ENCODE assay signal across 8 cellular contexts in genomic region chr4:52721968-52722814, GRCh38. TPM values are rescaled to one million over a fixed set of nuclear protein-coding genes. Genes with fewer than 3 reads are reported as not detected.
DNase-seq lines count a peak whose midpoint lies in the region; ATAC-seq and TF ChIP-seq lines count a peak whose summit lies in the region.

No MANE protein-coding gene starts in this region.

- CTCF ChIA-PET in naive thymus-derived CD4-positive, alpha-beta T cell (lab: Charles Lee) = interaction anchor here (0.7 kb wide), 1 partner anchor 10 kb away, joined by 3 read pairs; no protein-coding TSS in a partner anchor

- peak overlapping the region; percentile 71 for H3K4me3 Mint-ChIP-seq in activated T-helper 17 cell treated with anti-CD3 and anti-CD28 coated beads, Interleukin-2, amount 50 U/mL, for 72 hours
- peak overlapping the region; percentile 55 to 90 (median 79) for H3K4me3 Mint-ChIP-seq in naive thymus-derived CD4-positive, alpha-beta T cell
- H3K4me3 Mint-ChIP-seq in stimulated activated memory B cell treated with anti-CD40 and anti-IgM and Interleukin-4, amounts not matched to agents 10 μg/mL and 1 μg/mL and 100 μg/mL, for 72 hours = peak overlapping the region; percentile 83

- no peaks in the 10 kb centered on the region for H3K9me3 Mint-ChIP-seq in activated T-helper 17 cell treated with anti-CD3 and anti-CD28 coated beads, Interleukin-2, amount 50 U/mL, for 72 hours
- H3K9me3 Mint-ChIP-seq in naive thymus-derived CD4-positive, alpha-beta T cell = no peaks in the 10 kb centered on the region
- H3K9me3 Mint-ChIP-seq in stimulated activated memory B cell treated with anti-CD40 and anti-IgM and Interleukin-4, amounts not matched to agents 10 μg/mL and 1 μg/mL and 100 μg/mL, for 72 hours = no peaks in the 10 kb centered on the region

- no peaks in the 10 kb centered on the region for H3K27me3 Mint-ChIP-seq in activated T-helper 17 cell treated with anti-CD3 and anti-CD28 coated beads, Interleukin-2, amount 50 U/mL, for 72 hours
- H3K27me3 Mint-ChIP-seq in naive thymus-derived CD4-positive, alpha-beta T cell = peaks cover 0 to 11% (median 0%) of the 10 kb centered on the region in 5 donors
- H3K27me3 Mint-ChIP-seq in stimulated activated memory B cell treated with anti-CD40 and anti-IgM and Interleukin-4, amounts not matched to agents 10 μg/mL and 1 μg/mL and 100 μg/mL, for 72 hours = no peaks in the 10 kb centered on the region

- DNase-seq in DMS153 treated with DMSO at 0.1 percent for 48 hours (lab: John Stamatoyannopoulos, UW; ENCODE audit: unreplicated experiment) (peak; percentile 78), Peyer's patch (peak; percentile 92 to 97 (median 95)), fibroblast of mammary gland (ENCODE audit: low read depth) (peak; percentile 97)
- DNase-seq in naive thymus-derived CD4-positive, alpha-beta T cell = peak; percentile 62 to 87 (median 81)

- peak overlapping the region; percentile 82 to 95 (median 89) for H3K27ac ChIP-seq in Peyer's patch
- peak overlapping the region; percentile 86 for H3K27ac ChIP-seq in naive thymus-derived CD4-positive, alpha-beta T cell (ENCODE audit: low read depth, low read length)

- peaks cover 46% of the 10 kb centered on the region for H3K36me3 Mint-ChIP-seq in activated T-helper 17 cell treated with anti-CD3 and anti-CD28 coated beads, Interleukin-2, amount 50 U/mL, for 72 hours (ENCODE audit: low read depth)
- peaks cover 0 to 3% (median 0%) of the 10 kb centered on the region in 5 donors for H3K36me3 Mint-ChIP-seq in naive thymus-derived CD4-positive, alpha-beta T cell
- H3K36me3 Mint-ChIP-seq in stimulated activated memory B cell treated with anti-CD40 and anti-IgM and Interleukin-4, amounts not matched to agents 10 μg/mL and 1 μg/mL and 100 μg/mL, for 72 hours = peaks cover 19% of the 10 kb centered on the region

- peak overlapping the region; percentile 71 for H3K27ac Mint-ChIP-seq in activated T-helper 17 cell treated with anti-CD3 and anti-CD28 coated beads, Interleukin-2, amount 50 U/mL, for 72 hours
- H3K27ac Mint-ChIP-seq in naive thymus-derived CD4-positive, alpha-beta T cell = peak overlapping the region; percentile 54 to 95 (median 86)
- peak overlapping the region; percentile 86 for H3K27ac Mint-ChIP-seq in stimulated activated memory B cell treated with anti-CD40 and anti-IgM and Interleukin-4, amounts not matched to agents 10 μg/mL and 1 μg/mL and 100 μg/mL, for 72 hours

- H3K4me1 Mint-ChIP-seq in activated T-helper 17 cell treated with anti-CD3 and anti-CD28 coated beads, Interleukin-2, amount 50 U/mL, for 72 hours = no peaks in the 10 kb centered on the region
- peaks cover 5 to 14% (median 11%) of the 10 kb centered on the region in 7 donors for H3K4me1 Mint-ChIP-seq in naive thymus-derived CD4-positive, alpha-beta T cell
- H3K4me1 Mint-ChIP-seq in stimulated activated memory B cell treated with anti-CD40 and anti-IgM and Interleukin-4, amounts not matched to agents 10 μg/mL and 1 μg/mL and 100 μg/mL, for 72 hours = peaks cover 13% of the 10 kb centered on the region

- H3K4me3 ChIP-seq in Peyer's patch = peak overlapping the region; percentile 65 to 86 (median 72)
- H3K4me3 ChIP-seq in fibroblast of mammary gland (ENCODE audit: control insufficient read depth, low read depth, low read length) = peak overlapping the region; percentile 76
- peak overlapping the region; percentile 83 for H3K4me3 ChIP-seq in naive thymus-derived CD4-positive, alpha-beta T cell (ENCODE audit: low read length)

- TF ChIP-seq RAD21 in Ishikawa (IDR thresholded peaks at IDR 0.05; ENCODE audit: low read depth) = no peak

- peaks cover 0 to 6% (median 0%) of the 10 kb centered on the region in 4 donors for H3K4me1 ChIP-seq in Peyer's patch
- no peaks in the 10 kb centered on the region for H3K4me1 ChIP-seq in naive thymus-derived CD4-positive, alpha-beta T cell (ENCODE audit: control insufficient read depth in 2 of 2, insufficient read depth in 2 of 2, low read length in 2 of 2)

- POLR2A ChIA-PET in naive thymus-derived CD4-positive, alpha-beta T cell (lab: Charles Lee) = interaction anchor here (0.6 to 3.9 kb wide), 8 partner anchors 9 to 64 kb away, joined by 3 to 97 read pairs (median 4); partner anchors contain the start of gene USP46

- H3K27me3 ChIP-seq in Peyer's patch = no peaks in the 10 kb centered on the region
- no peaks in the 10 kb centered on the region for H3K27me3 ChIP-seq in naive thymus-derived CD4-positive, alpha-beta T cell (ENCODE audit: control insufficient read depth in 2 of 2, insufficient read depth in 2 of 2, low read length in 2 of 2)

- H3K36me3 ChIP-seq in Peyer's patch = no peaks in the 10 kb centered on the region
- no peaks in the 10 kb centered on the region for H3K36me3 ChIP-seq in naive thymus-derived CD4-positive, alpha-beta T cell (ENCODE audit: control insufficient read depth in 2 of 3, insufficient read depth in 3 of 3, low read length in 3 of 3)

- TF ChIP-seq POLR2A in Peyer's patch (IDR thresholded peaks at IDR 0.05) = peak; percentile 36 to 56

- ATAC-seq in GM21576 (IDR thresholded peaks at IDR 0.05; ENCODE audit: unreplicated experiment) = peak; percentile 96
- ATAC-seq in activated T-helper 17 cell treated with anti-CD3 and anti-CD28 coated beads, Interleukin-2, amount 50 U/mL, for 72 hours (replicated peaks) = peak; percentile 99
- ATAC-seq in naive thymus-derived CD4-positive, alpha-beta T cell = peak; percentile 99
- ATAC-seq in stimulated activated memory B cell treated with anti-CD40 and anti-IgM and Interleukin-4, amounts not matched to agents 10 μg/mL and 1 μg/mL and 100 μg/mL, for 72 hours = peak; percentile 98

- TF ChIP-seq CTCF in Peyer's patch (IDR thresholded peaks at IDR 0.05) (peak in 2 of 6 experiments; percentile 6), fibroblast of mammary gland (conservative IDR thresholded peaks at IDR 0.05; ENCODE audit: control insufficient read depth, insufficient read depth, low read depth, low read length) (no peak)

- intact Hi-C loops in naive thymus-derived CD4-positive, alpha-beta T cell (cut with micrococcal nuclease) = loop anchor here (1.0 to 5.0 kb wide), 8 partner anchors 10 to 1369 kb away; partner anchors contain the start of genes RASL11B (in 2 of the 2), CHIC2 (in 1 of the 2), SCFD2 (in 1 of the 2) and USP46 (in 1 of the 2)

- no peaks in the 10 kb centered on the region for H3K9me3 ChIP-seq in Peyer's patch
- no peaks in the 10 kb centered on the region for H3K9me3 ChIP-seq in naive thymus-derived CD4-positive, alpha-beta T cell (ENCODE audit: control insufficient read depth in 2 of 3, low read length in 3 of 3)

- TF ChIP-seq EP300 in Ishikawa (IDR thresholded peaks at IDR 0.05; ENCODE audit: borderline replicate concordance) = no peak

TF ChIP-seq in Ishikawa, 13 proteins besides CTCF, POLR2A, EP300 and RAD21 (continues in another document):
- TF ChIP-seq TEAD4 (IDR thresholded peaks at IDR 0.05) = 0 out of 2 replicates have a peak, but pooled peaks have one; percentile 26
- peak; percentile 50 for TF ChIP-seq MAX (IDR thresholded peaks at IDR 0.05)
- 0 out of 2 replicates have a peak, but pooled peaks have one; percentile 34 for TF ChIP-seq CREB1 (IDR thresholded peaks at IDR 0.05; ENCODE audit: low read depth)
- TF ChIP-seq NFIC (IDR thresholded peaks at IDR 0.05) = no peak
- TF ChIP-seq ZBTB7A (IDR thresholded peaks at IDR 0.05; ENCODE audit: low read depth) = peak; percentile 86; the same call in 1 of the 2 replicates
- peak; percentile 65; the same call in 1 of the 2 replicates for TF ChIP-seq TCF12 (IDR thresholded peaks at IDR 0.05; ENCODE audit: low read depth)
- TF ChIP-seq CEBPB (IDR thresholded peaks at IDR 0.05) = no peak
- TF ChIP-seq USF1 (IDR thresholded peaks at IDR 0.05) = no peak
- 0 out of 2 replicates have a peak, but pooled peaks have one; percentile 28 for TF ChIP-seq YY1 (IDR thresholded peaks at IDR 0.05; ENCODE audit: low read depth)
- TF ChIP-seq EGR1 (IDR thresholded peaks at IDR 0.05) = peak; percentile 5; the same call in 1 of the 2 replicates
- peak; percentile 75 for TF ChIP-seq TAF1 (IDR thresholded peaks at IDR 0.05; ENCODE audit: low read depth)
- TF ChIP-seq REST (IDR thresholded peaks at IDR 0.05; ENCODE audit: low read depth) = no peak

RNA-seq across cellular contexts. Expression of gene ERVMER34-1, which starts 29.0 kb away (rescaled TPM):
- total RNA-seq in Peyer's patch = under 1 TPM in 1 of 4 donors, not detected in 3; 0.40 TPM
- total RNA-seq in activated T-helper 17 cell treated with anti-CD3 and anti-CD28 coated beads, Interleukin-2, amount 50 U/mL, for 72 hours = under 1 TPM; 0.09 to 0.19 TPM
- total RNA-seq in naive thymus-derived CD4-positive, alpha-beta T cell = not detected
- polyA plus RNA-seq in naive thymus-derived CD4-positive, alpha-beta T cell = not detected

Comparison
In these comparisons a context has a peak if more than half of its experiments do, and no peak if none do; other contexts are left out.
1. Peak in every context shown above with its lines: DNase-seq, ATAC-seq, H3K4me3 ChIP-seq and H3K27ac ChIP-seq.